16 cellular contexts compared by ENCODE assay signal in genomic region chr12:2265461-2266167, GRCh38.
DNase-seq lines count a peak whose midpoint lies in the region; ATAC-seq and TF ChIP-seq lines count a peak whose summit lies in the region.
"Had no signal": no experiment of that assay in that cellular context is flagged by ENCODE, and none has a peak within 500 bp of the region (broad histone marks: within the 10 kb centered on the region; RNA-seq: fewer than 3 reads in every experiment).

No MANE protein-coding gene starts in this region.

- no peaks in the 10 kb centered on the region for H3K36me3 ChIP-seq in heart left ventricle
- no peaks in the 10 kb centered on the region for H3K36me3 ChIP-seq in mesenchymal stem cell (ENCODE audit: control insufficient read depth in 1 of 2, insufficient read depth in 2 of 2, low read depth in 1 of 2, low read length in 2 of 2)
- H3K36me3 ChIP-seq in SJCRH30 = no peaks in the 10 kb centered on the region
- H3K36me3 ChIP-seq in aorta (ENCODE audit: control insufficient read depth in 1 of 2, insufficient read depth in 2 of 2, low read length in 1 of 2) = no peaks in the 10 kb centered on the region

- H3K4me1 ChIP-seq in heart left ventricle (peaks cover 2 to 93% (median 62%) of the 10 kb centered on the region in 12 donors), mesenchymal stem cell (ENCODE audit: control insufficient read depth, insufficient read depth, low read depth, low read length) (peaks cover 52% of the 10 kb centered on the region), SJCRH30 (no peaks in the 10 kb centered on the region), aorta (ENCODE audit: control insufficient read depth in 1 of 2, insufficient read depth in 2 of 2, low read length in 2 of 2) (peaks cover 8 to 10% of the 10 kb centered on the region in 2 donors)
- H3K4me1 ChIP-seq: A549 had no signal

- intact Hi-C loops in heart left ventricle (cut with DNase I) = no loop called here
- intact Hi-C loops in left ventricle myocardium superior (cut with micrococcal nuclease) = no loop called here
- intact Hi-C loops in aorta (cut with DNase I) = loop anchor here (5.0 kb wide), 4 partner anchors 83 to 213 kb away; partner anchors contain the start of gene CACNA1C (in 1 of the 2)

- no peak for ATAC-seq in heart left ventricle
- no peak for ATAC-seq in left ventricle myocardium superior
- ATAC-seq in aorta (ENCODE audit: low FRiP score) = no peak
- no peak for ATAC-seq in GM21423 (IDR thresholded peaks at IDR 0.05; ENCODE audit: unreplicated experiment)
- no peak for ATAC-seq in GM18868 (IDR thresholded peaks at IDR 0.05; ENCODE audit: unreplicated experiment)
- ATAC-seq: activated CD4-positive, CD25-positive, alpha-beta regulatory T cell treated with anti-CD3 and anti-CD28 coated beads, Interleukin-2, amount 50 U/mL, for 24 hours had no signal

- H3K9me3 ChIP-seq in heart left ventricle (no peaks in the 10 kb centered on the region), mesenchymal stem cell (ENCODE audit: control insufficient read depth, low read length) (no peaks in the 10 kb centered on the region), SJCRH30 (replicated peaks) (no peaks in the 10 kb centered on the region), aorta (ENCODE audit: control insufficient read depth, low read length) (no peaks in the 10 kb centered on the region)
- H3K9me3 ChIP-seq: A549 had no signal

- H3K9ac ChIP-seq in mesenchymal stem cell (ENCODE audit: low read length) = peak overlapping the region; percentile 66

- H3K23ac ChIP-seq in mesenchymal stem cell (ENCODE audit: low read length in 2 of 2) = no peak overlapping the region

- H2AK5ac ChIP-seq in mesenchymal stem cell (ENCODE audit: low read length, severe bottlenecking) = peak overlapping the region; percentile 97

- H3K4me3 ChIP-seq in heart left ventricle (no peak overlapping the region), mesenchymal stem cell (ENCODE audit: insufficient read depth in 1 of 2, low read depth in 1 of 2, low read length in 2 of 2) (peak overlapping the region in 1 of 2 experiments; percentile 52), SJCRH30 (no peak overlapping the region), aorta (ENCODE audit: low read length in 2 of 2) (no peak overlapping the region)
- H3K4me3 ChIP-seq: A549 had no signal

- 68 to 74% (median 70%) methylated on average over 9 of the region's 9 CpGs for WGBS in heart left ventricle, 4 donors
- 67% methylated on average over 9 of the region's 9 CpGs for WGBS in mesenchymal stem cell
- WGBS in aorta, 2 donors = 61 to 69% methylated on average over 9 of the region's 9 CpGs

- H3K4ac ChIP-seq in mesenchymal stem cell (ENCODE audit: low read depth in 1 of 2, low read length in 2 of 2) = no peak overlapping the region

- H3K14ac ChIP-seq in mesenchymal stem cell (ENCODE audit: low read length in 2 of 2) = peak overlapping the region in 1 of 2 experiments; percentile 19

- peak overlapping the region; percentile 41 for H4K8ac ChIP-seq in mesenchymal stem cell (ENCODE audit: low read length)

- H2BK12ac ChIP-seq in mesenchymal stem cell (ENCODE audit: low read length in 2 of 2) = peak overlapping the region; percentile 51 to 79

- no peak overlapping the region for H2BK15ac ChIP-seq in mesenchymal stem cell (ENCODE audit: low read depth, poor library complexity, severe bottlenecking)

- no peak for DNase-seq in heart left ventricle
- DNase-seq in left ventricle myocardium superior = no peak
- peak in 14 of 61 donors; percentile 6 to 61 (median 24) for DNase-seq in caudate nucleus (lab: John Stamatoyannopoulos, UW)
- peak; percentile 51 for DNase-seq in mesenchymal stem cell
- DNase-seq in SJCRH30 = no peak
- DNase-seq in aorta = no peak
- DNase-seq: activated CD8-positive, alpha-beta memory T cell treated with anti-CD3 and anti-CD28 coated beads, Interleukin-2, amount 50 U/mL, for 48 hours; Calu3; foreskin melanocyte; naive B cell; NCI-H2171 treated with DMSO at 0.1 percent for 48 hours; retina had no signal

- no peaks in the 10 kb centered on the region for H3K79me1 ChIP-seq in mesenchymal stem cell (replicated peaks; ENCODE audit: low read length, poor library complexity, severe bottlenecking)

- H3K27me3 ChIP-seq in heart left ventricle (no peaks in the 10 kb centered on the region), mesenchymal stem cell (ENCODE audit: control insufficient read depth in 1 of 2, insufficient read depth in 1 of 2, low read length in 2 of 2) (no peaks in the 10 kb centered on the region), SJCRH30 (peaks cover 39% of the 10 kb centered on the region), aorta (ENCODE audit: control insufficient read depth in 1 of 2, insufficient read depth in 2 of 2, low read length in 1 of 2) (no peaks in the 10 kb centered on the region)

- peak overlapping the region; percentile 8 for H3K4me2 ChIP-seq in mesenchymal stem cell (ENCODE audit: low read length, poor library complexity, severe bottlenecking)
- H3K4me2 ChIP-seq: A549 had no signal

- H3K27ac ChIP-seq in heart left ventricle (peak overlapping the region in 10 of 12 donors; percentile 2 to 73 (median 50)), caudate nucleus (ENCODE audit: low read depth, low read length) (peak overlapping the region; percentile 16), mesenchymal stem cell (ENCODE audit: low read length, poor library complexity, severe bottlenecking) (peak overlapping the region; percentile 94), SJCRH30 (no peak overlapping the region), aorta (ENCODE audit: low read depth in 1 of 2, low read length in 2 of 2) (peak overlapping the region in 1 of 2 donors; percentile 91)
- H3K27ac ChIP-seq: A549 had no signal

- TF ChIP-seq CTCF in heart left ventricle (IDR thresholded peaks at IDR 0.05) = no peak

- no peak overlapping the region for H2AFZ ChIP-seq in mesenchymal stem cell (ENCODE audit: low read depth, low read length)

- peak overlapping the region; percentile 72 for H4K91ac ChIP-seq in mesenchymal stem cell (ENCODE audit: low read length)

- no peak for TF ChIP-seq POLR2A in heart left ventricle (IDR thresholded peaks at IDR 0.05)

- peak overlapping the region; percentile 69 for H2BK120ac ChIP-seq in mesenchymal stem cell (ENCODE audit: low read depth, low read length)

- H2BK5ac ChIP-seq in mesenchymal stem cell (ENCODE audit: low read depth, low read length, poor library complexity, severe bottlenecking) = peak overlapping the region; percentile 66

- peak overlapping the region; percentile 34 to 49 for H3K18ac ChIP-seq in mesenchymal stem cell (ENCODE audit: low read depth in 1 of 2, low read length in 2 of 2)

Comparison
In these comparisons a context has a peak if more than half of its experiments do, and no peak if none do; other contexts are left out.
1. intact Hi-C loops: an anchor here in aorta (5.0 kb wide); none called in heart left ventricle and left ventricle myocardium superior.